In genomic region chr6:42453027-42453648, GRCh38 we compare ENCODE assay signal across 8 cellular contexts. TPM values are rescaled to one million over a fixed set of nuclear protein-coding genes. Genes with fewer than 3 reads are reported as not detected.
DNase-seq lines count a peak whose midpoint lies in the region; TF ChIP-seq lines count a peak whose summit lies in the region.

No MANE protein-coding gene starts in this region.

- H3K4me1 ChIP-seq in right atrium auricular region (peaks cover 0 to 36% of the 10 kb centered on the region in 2 donors), rectal smooth muscle tissue (ENCODE audit: control insufficient read depth, insufficient read depth, low read length) (peaks cover 2% of the 10 kb centered on the region)

- H3K36me3 ChIP-seq in right atrium auricular region (no peaks in the 10 kb centered on the region), rectal smooth muscle tissue (ENCODE audit: control insufficient read depth, insufficient read depth, low read length) (no peaks in the 10 kb centered on the region)

- H3K4me3 ChIP-seq in right atrium auricular region (peak overlapping the region; percentile 72 to 84), rectal smooth muscle tissue (ENCODE audit: low read length) (peak overlapping the region; percentile 82)

- H3K9me3 ChIP-seq in right atrium auricular region: no peaks in the 10 kb centered on the region

- peak overlapping the region; percentile 84 for H3K27ac ChIP-seq in angular gyrus (ENCODE audit: low read depth, low read length)
- H3K27ac ChIP-seq in right atrium auricular region: peak overlapping the region; percentile 75 to 89
- peak overlapping the region; percentile 85 for H3K27ac ChIP-seq in rectal smooth muscle tissue (ENCODE audit: low read depth, low read length)

- H3K27me3 ChIP-seq in right atrium auricular region: no peaks in the 10 kb centered on the region
- H3K27me3 ChIP-seq in rectal smooth muscle tissue (ENCODE audit: control insufficient read depth, insufficient read depth, low read length): no peaks in the 10 kb centered on the region

- peak overlapping the region; percentile 38 for H3K9ac ChIP-seq in rectal smooth muscle tissue (ENCODE audit: low read length)

- DNase-seq in EH (ENCODE audit: low read depth) (peak; percentile 94), HCEC 1CT (peak; percentile 91), NCI-H1417 (lab: John Stamatoyannopoulos, UW) (peak; percentile 90 to 95 (median 93)), T follicular helper cell (ENCODE audit: low read depth) (peak; percentile 70), right atrium auricular region (ENCODE audit: low spot score) (peak; percentile 87), KG1 (lab: John Stamatoyannopoulos, UW) (no peak)

- peak in 1 of 2 donors; percentile 27 for TF ChIP-seq CTCF in right atrium auricular region (IDR thresholded peaks at IDR 0.05)

RNA-seq across cellular contexts. Expression of gene TRERF1, which starts 1.4 kb away (rescaled TPM):
- 1 to 10 TPM; 1.9 to 2.5 TPM for total RNA-seq in right atrium auricular region
